ENCODE assay signal across 22 cellular contexts in genomic region chr15:96223939-96224338, GRCh38.
DNase-seq lines count a peak whose midpoint lies in the region; ATAC-seq, FAIRE-seq and TF ChIP-seq lines count a peak whose summit lies in the region.
"Had no signal": no experiment of that assay in that cellular context is flagged by ENCODE, and none has a peak within 500 bp of the region (broad histone marks: within the 10 kb centered on the region; RNA-seq: fewer than 3 reads in every experiment).

No MANE protein-coding gene starts in this region.

- H3K36me3 ChIP-seq in bronchial epithelial cell (ENCODE audit: control insufficient read depth, insufficient read depth, low read length) (no peaks in the 10 kb centered on the region), GM23338 (ENCODE audit: insufficient read depth) (no peaks in the 10 kb centered on the region)
- H3K36me3 ChIP-seq: BE2C, BLaER1 had no signal

- no peaks in the 10 kb centered on the region for H3F3A ChIP-seq in GM23338 (replicated peaks; ENCODE audit: low read depth)

- H3K4me2 ChIP-seq in GM23338: no peak overlapping the region
- H3K4me2 ChIP-seq: BLaER1 had no signal

- H3K4me3 ChIP-seq in bronchial epithelial cell (ENCODE audit: low read depth, low read length): no peak overlapping the region
- H3K4me3 ChIP-seq in GM23338: no peak overlapping the region
- H3K4me3 ChIP-seq: BLaER1 had no signal

- peaks cover 4% of the 10 kb centered on the region for H3K27me3 Mint-ChIP-seq in GM23338 (ENCODE audit: insufficient read depth, low read depth, poor library complexity)

- ATAC-seq in GM23338: no peak
- ATAC-seq in GM19395 (IDR thresholded peaks at IDR 0.05; ENCODE audit: unreplicated experiment): no peak
- no peak for ATAC-seq in GM21526 (IDR thresholded peaks at IDR 0.05; ENCODE audit: low FRiP score, unreplicated experiment)

- no peaks in the 10 kb centered on the region for H3K9me3 Mint-ChIP-seq in GM23338

- H3K36me3 Mint-ChIP-seq in GM23338 (ENCODE audit: low read depth): no peaks in the 10 kb centered on the region
- H3K36me3 Mint-ChIP-seq: CD14-positive monocyte; CD4-positive, alpha-beta memory T cell; CD4-positive, CD25-positive, alpha-beta regulatory T cell; CD8-positive, alpha-beta memory T cell had no signal

- H3K27ac Mint-ChIP-seq in GM23338: no peak overlapping the region
- H3K27ac Mint-ChIP-seq: CD14-positive monocyte; CD4-positive, alpha-beta memory T cell; CD4-positive, CD25-positive, alpha-beta regulatory T cell; CD8-positive, alpha-beta memory T cell had no signal

- H3K4me3 Mint-ChIP-seq in GM23338: no peak overlapping the region
- H3K4me3 Mint-ChIP-seq: CD14-positive monocyte; CD4-positive, alpha-beta memory T cell; CD4-positive, CD25-positive, alpha-beta regulatory T cell; CD8-positive, alpha-beta memory T cell had no signal

- H3K27ac ChIP-seq in GM23338 (ENCODE audit: low read depth): no peak overlapping the region
- H3K27ac ChIP-seq: BLaER1 had no signal

- H3K4me1 ChIP-seq in GM23338 (ENCODE audit: insufficient read depth): no peaks in the 10 kb centered on the region
- H3K4me1 ChIP-seq: BE2C, BLaER1 had no signal

- H3K4me1 Mint-ChIP-seq in GM23338: peaks cover 3% of the 10 kb centered on the region
- H3K4me1 Mint-ChIP-seq: CD14-positive monocyte; CD4-positive, alpha-beta memory T cell; CD4-positive, CD25-positive, alpha-beta regulatory T cell; CD8-positive, alpha-beta memory T cell had no signal

- no peaks in the 10 kb centered on the region for H3K79me2 ChIP-seq in GM23338 (replicated peaks; ENCODE audit: insufficient read depth)

- H3K27me3 ChIP-seq in bronchial epithelial cell (ENCODE audit: control insufficient read depth, insufficient read depth, low read length) (no peaks in the 10 kb centered on the region), GM23338 (ENCODE audit: insufficient read depth) (peaks cover 9% of the 10 kb centered on the region; the same call in 1 of the 2 replicates)
- H3K27me3 ChIP-seq: BLaER1 had no signal

- H4K20me1 ChIP-seq in GM23338 (replicated peaks; ENCODE audit: insufficient read depth): no peaks in the 10 kb centered on the region
- H4K20me1 ChIP-seq: BLaER1 had no signal

- no peaks in the 10 kb centered on the region for H3K9me2 ChIP-seq in GM23338 (ENCODE audit: insufficient read depth)

- TF ChIP-seq CTCF in bronchial epithelial cell (IDR thresholded peaks at IDR 0.05; ENCODE audit: insufficient read depth, low read length, severe bottlenecking) (no peak), GM23338 (conservative IDR thresholded peaks at IDR 0.05; ENCODE audit: low read depth in 2 of 2) (no peak)

- FAIRE-seq in bronchial epithelial cell (lab: Jason Lieb, UNC): peak; percentile 7
- FAIRE-seq: A204.1, D721Med, G401.6, GM12891 had no signal

- no peak overlapping the region for H2AFZ ChIP-seq in GM23338

- peak; percentile 16 for DNase-seq in NCI-H226
- no peak for DNase-seq in bronchial epithelial cell (ENCODE audit: low read depth)
- no peak for DNase-seq in GM23338 (ENCODE audit: low spot score)
- DNase-seq: 8988T; ACHN; BE2C; C1 segment of cervical spinal cord; Calu3; CD4-positive, alpha-beta memory T cell; CD4-positive, CD25-positive, alpha-beta regulatory T cell; CD8-positive, alpha-beta memory T cell; COR-L47; DMS79 treated with DMSO at 0.1 percent for 48 hours; GF-D8 had no signal

TF ChIP-seq in GM23338, 12 proteins besides CTCF, POLR2A, EP300 and RAD21:
- TF ChIP-seq CREB1 (CRISPR knock-in tag; IDR thresholded peaks at IDR 0.05; ENCODE audit: low read depth) (no peak), REST (IDR thresholded peaks at IDR 0.05; ENCODE audit: unreplicated experiment) (no peak), EZH2 (IDR thresholded peaks at IDR 0.05; ENCODE audit: low read depth, unreplicated experiment) (no peak)
- TF ChIP-seq, protein P1, sequence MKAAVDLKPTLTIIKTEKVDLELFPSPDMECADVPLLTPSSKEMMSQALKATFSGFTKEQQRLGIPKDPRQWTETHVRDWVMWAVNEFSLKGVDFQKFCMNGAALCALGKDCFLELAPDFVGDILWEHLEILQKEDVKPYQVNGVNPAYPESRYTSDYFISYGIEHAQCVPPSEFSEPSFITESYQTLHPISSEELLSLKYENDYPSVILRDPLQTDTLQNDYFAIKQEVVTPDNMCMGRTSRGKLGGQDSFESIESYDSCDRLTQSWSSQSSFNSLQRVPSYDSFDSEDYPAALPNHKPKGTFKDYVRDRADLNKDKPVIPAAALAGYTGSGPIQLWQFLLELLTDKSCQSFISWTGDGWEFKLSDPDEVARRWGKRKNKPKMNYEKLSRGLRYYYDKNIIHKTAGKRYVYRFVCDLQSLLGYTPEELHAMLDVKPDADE (IDR thresholded peaks at IDR 0.05): no peak
